In genomic region chr19:2072757-2073551, GRCh38 we compare ENCODE assay signal across 22 cellular contexts. TPM values are rescaled to one million over a fixed set of nuclear protein-coding genes. Genes with fewer than 3 reads are reported as not detected.
DNase-seq lines count a peak whose midpoint lies in the region; ATAC-seq and TF ChIP-seq lines count a peak whose summit lies in the region.
"Had no signal": no experiment of that assay in that cellular context is flagged by ENCODE, and none has a peak within 500 bp of the region (broad histone marks: within the 10 kb centered on the region; RNA-seq: fewer than 3 reads in every experiment).

No MANE protein-coding gene starts in this region.

- no peak overlapping the region for H3K4me2 ChIP-seq in SK-N-SH
- H3K4me2 ChIP-seq in GM23338, result no peak overlapping the region
- H3K4me2 ChIP-seq: KMS-11 had no signal

- H4K20me1 ChIP-seq in SK-N-SH (ENCODE audit: insufficient read depth), result no peaks in the 10 kb centered on the region
- H4K20me1 ChIP-seq in GM23338 (replicated peaks; ENCODE audit: insufficient read depth), result no peaks in the 10 kb centered on the region

- CTCF ChIA-PET in SK-N-SH (lab: Yijun Ruan, JAX), result interaction anchor here (0.6 to 3.0 kb wide), 3 partner anchors 16 to 127 kb away, joined by 3 to 12 read pairs (median 3); no protein-coding TSS in a partner anchor
- CTCF ChIA-PET in Calu3 (lab: Charles Lee), result no interaction called here

- TF ChIP-seq CTCF in SK-N-SH (IDR thresholded peaks at IDR 0.05), result no peak
- TF ChIP-seq CTCF in GM23338 (conservative IDR thresholded peaks at IDR 0.05; ENCODE audit: low read depth in 2 of 2), result no peak
- no peak for TF ChIP-seq CTCF in natural killer cell (IDR thresholded peaks at IDR 0.05)
- TF ChIP-seq CTCF in Calu3 (IDR thresholded peaks at IDR 0.05; ENCODE audit: unreplicated experiment), result no peak

- H3K27me3 ChIP-seq in SK-N-SH (ENCODE audit: insufficient read depth) (no peaks in the 10 kb centered on the region), GM23338 (ENCODE audit: insufficient read depth) (no peaks in the 10 kb centered on the region), right cardiac atrium (ENCODE audit: control insufficient read depth, insufficient read depth) (no peaks in the 10 kb centered on the region)
- H3K27me3 ChIP-seq: cardiac muscle cell, esophagus squamous epithelium, upper lobe of left lung had no signal

- H2AFZ ChIP-seq in SK-N-SH (ENCODE audit: low read depth), result no peak overlapping the region
- no peak overlapping the region for H2AFZ ChIP-seq in GM23338

- DNase-seq in SK-N-SH (peak; percentile 6), GM23338 (ENCODE audit: low spot score) (no peak), natural killer cell (no peak), Calu3 (no peak), amniotic stem cell (lab: John Stamatoyannopoulos, UW) (no peak), right cardiac atrium (no peak)
- no peak for DNase-seq in activated naive CD4-positive, alpha-beta T cell treated with anti-CD3 and anti-CD28 coated beads, Interleukin-2, amount 50 U/mL, for 72 hours (ENCODE audit: low spot score in 2 of 2)
- DNase-seq: esophagus squamous epithelium; H9; head of caudate nucleus; NCI-H1092; NCI-H69; stimulated activated CD4-positive, alpha-beta T cell treated with anti-CD3 and anti-CD28 coated beads, Interleukin-12 subunit alpha, Interleukin-12 subunit beta, amount 100 ng/mL, for 4 hours; WERI-Rb-1 had no signal

- H3K79me2 ChIP-seq in SK-N-SH (ENCODE audit: insufficient read depth), result no peaks in the 10 kb centered on the region
- no peaks in the 10 kb centered on the region for H3K79me2 ChIP-seq in GM23338 (replicated peaks; ENCODE audit: insufficient read depth)

- no peak overlapping the region; the same call in 2 of the 3 replicates for H3K4me3 Mint-ChIP-seq in GM23338
- no peak overlapping the region for H3K4me3 Mint-ChIP-seq in natural killer cell
- H3K4me3 Mint-ChIP-seq in Calu3 (ENCODE audit: low read depth, unreplicated experiment), result no peak overlapping the region
- H3K4me3 Mint-ChIP-seq: H9, nephron had no signal

- H3K27ac ChIP-seq in SK-N-SH (ENCODE audit: low read depth in 2 of 2, low read length in 1 of 2), result no peak overlapping the region
- H3K27ac ChIP-seq in GM23338 (ENCODE audit: low read depth), result 0 out of 2 replicates have a peak overlapping the region, but pooled peaks have one; percentile 50
- no peak overlapping the region for H3K27ac ChIP-seq in right cardiac atrium (ENCODE audit: low read length)
- H3K27ac ChIP-seq: 22Rv1, cardiac muscle cell, KMS-11, WERI-Rb-1 had no signal

- H3K9me2 ChIP-seq in SK-N-SH (no peaks in the 10 kb centered on the region), GM23338 (ENCODE audit: insufficient read depth) (no peaks in the 10 kb centered on the region)

- no peak for TF ChIP-seq RAD21 in SK-N-SH (IDR thresholded peaks at IDR 0.05; ENCODE audit: low read length)

- no peaks in the 10 kb centered on the region for H3K4me1 Mint-ChIP-seq in GM23338
- peaks cover 18 to 50% of the 10 kb centered on the region in 2 donors for H3K4me1 Mint-ChIP-seq in natural killer cell
- no peaks in the 10 kb centered on the region for H3K4me1 Mint-ChIP-seq in Calu3 (ENCODE audit: low read depth, unreplicated experiment)
- H3K4me1 Mint-ChIP-seq: nephron had no signal

- H3K36me3 ChIP-seq in SK-N-SH (replicated peaks in 1 of 2; ENCODE audit: control insufficient read depth in 1 of 2, insufficient read depth in 2 of 2, low read length in 1 of 2), result peaks cover 15 to 21% of the 10 kb centered on the region in 2 experiments
- no peaks in the 10 kb centered on the region; the same call in 1 of the 2 replicates for H3K36me3 ChIP-seq in GM23338 (ENCODE audit: insufficient read depth)

- H3K9me3 ChIP-seq in SK-N-SH, result no peaks in the 10 kb centered on the region
- no peaks in the 10 kb centered on the region for H3K9me3 ChIP-seq in right cardiac atrium (ENCODE audit: control insufficient read depth, low read length)
- H3K9me3 ChIP-seq: esophagus squamous epithelium, upper lobe of left lung had no signal

- BruUV-seq in Calu3 (replicated peaks; lab: Mats Ljungman, UMichigan), result no TSS peak

- POLR2A ChIA-PET in SK-N-SH (lab: Yijun Ruan, JAX), result interaction anchor here (0.5 kb wide), 1 partner anchor 197 kb away, joined by 3 read pairs; no protein-coding TSS in a partner anchor

- TF ChIP-seq EP300 in SK-N-SH (IDR thresholded peaks at IDR 0.05; ENCODE audit: borderline replicate concordance in 1 of 2, low read depth in 1 of 2, low read length in 1 of 2), result no peak

- intact Hi-C loops in natural killer cell (cut with micrococcal nuclease), result no loop called here
- intact Hi-C loops in Calu3 (cut with micrococcal nuclease; ENCODE audit: unreplicated experiment), result no loop called here
- intact Hi-C loops in right cardiac atrium (cut with DNase I), result loop anchor here in 3 of 4 donors (5.0 to 10.0 kb wide), 3 partner anchors 56 to 208 kb away; partner anchors contain the start of genes BTBD2 (in 1 of the 3) and KLF16 (in 1 of the 3)

- H3K36me3 Mint-ChIP-seq in GM23338 (ENCODE audit: low read depth) (peaks cover 5% of the 10 kb centered on the region; the same call in 2 of the 3 replicates), natural killer cell (peaks cover 9% of the 10 kb centered on the region), Calu3 (ENCODE audit: insufficient read depth, unreplicated experiment) (peaks cover 17% of the 10 kb centered on the region)
- peaks cover 18 to 30% of the 10 kb centered on the region in 2 donors for H3K36me3 Mint-ChIP-seq in activated naive CD4-positive, alpha-beta T cell treated with anti-CD3 and anti-CD28 coated beads, Interleukin-2, amount 50 U/mL, for 72 hours

- ATAC-seq in SK-N-SH treated with all-trans-retinoic acid at 6 μM for 48 hours (no peak), GM23338 (no peak), natural killer cell (no peak), right cardiac atrium (no peak)
- no peak for ATAC-seq in activated naive CD4-positive, alpha-beta T cell treated with anti-CD3 and anti-CD28 coated beads, Interleukin-2, amount 50 U/mL, for 72 hours
- ATAC-seq: Panc1 had no signal

- H3K4me3 ChIP-seq in SK-N-SH (ENCODE audit: low read depth in 2 of 2, low read length in 1 of 2), result no peak overlapping the region
- no peak overlapping the region for H3K4me3 ChIP-seq in GM23338
- no peak overlapping the region for H3K4me3 ChIP-seq in right cardiac atrium (ENCODE audit: low read length)
- H3K4me3 ChIP-seq: cardiac muscle cell, esophagus squamous epithelium, lung, upper lobe of left lung had no signal

- peaks cover 17% of the 10 kb centered on the region for H3K27me3 Mint-ChIP-seq in GM23338 (ENCODE audit: insufficient read depth, low read depth, poor library complexity)
- H3K27me3 Mint-ChIP-seq in natural killer cell (ENCODE audit: low read depth in 2 of 2), result no peaks in the 10 kb centered on the region
- H3K27me3 Mint-ChIP-seq in Calu3 (ENCODE audit: unreplicated experiment), result no peaks in the 10 kb centered on the region

- H3K27ac Mint-ChIP-seq in GM23338 (0 out of 2 replicates have a peak overlapping the region, but pooled peaks have one; percentile 36), natural killer cell (peak overlapping the region; percentile 82), Calu3 (ENCODE audit: unreplicated experiment) (no peak overlapping the region)
- peak overlapping the region; percentile 42 to 77 for H3K27ac Mint-ChIP-seq in activated naive CD4-positive, alpha-beta T cell treated with anti-CD3 and anti-CD28 coated beads, Interleukin-2, amount 50 U/mL, for 72 hours
- H3K27ac Mint-ChIP-seq: nephron had no signal

- H3K9ac ChIP-seq in SK-N-SH, result no peak overlapping the region
- H3K9ac ChIP-seq: KMS-11 had no signal

- H3K4me1 ChIP-seq in SK-N-SH (ENCODE audit: control insufficient read depth in 1 of 2, insufficient read depth in 2 of 2, low read depth in 1 of 2, low read length in 1 of 2), result no peaks in the 10 kb centered on the region
- no peaks in the 10 kb centered on the region for H3K4me1 ChIP-seq in GM23338 (ENCODE audit: insufficient read depth)
- H3K4me1 ChIP-seq in right cardiac atrium (ENCODE audit: control insufficient read depth, insufficient read depth, low read length), result no peaks in the 10 kb centered on the region

- peaks cover 8% of the 10 kb centered on the region for H3F3A ChIP-seq in SK-N-SH (replicated peaks; ENCODE audit: insufficient read depth)
- H3F3A ChIP-seq in GM23338 (replicated peaks; ENCODE audit: low read depth), result no peaks in the 10 kb centered on the region

- WGBS in SK-N-SH (ENCODE audit: low lambda C conversion rate), result 95% methylated on average over 21 of the region's 32 CpGs
- WGBS in right cardiac atrium, result 87% methylated on average over 32 of the region's 32 CpGs

- no peaks in the 10 kb centered on the region for H3K9me3 Mint-ChIP-seq in GM23338
- H3K9me3 Mint-ChIP-seq in activated naive CD4-positive, alpha-beta T cell treated with anti-CD3 and anti-CD28 coated beads, Interleukin-2, amount 50 U/mL, for 72 hours, result no peaks in the 10 kb centered on the region
- no peaks in the 10 kb centered on the region for H3K9me3 Mint-ChIP-seq in natural killer cell
- no peaks in the 10 kb centered on the region for H3K9me3 Mint-ChIP-seq in Calu3 (ENCODE audit: low read depth, unreplicated experiment)
- H3K9me3 Mint-ChIP-seq: H9, nephron had no signal

RNA-seq across cellular contexts. Expression of gene MKNK2, which starts 21.9 kb away (rescaled TPM):
- 58.9 and 65.4 TPM in 2 replicates for polyA plus RNA-seq in SK-N-SH (2012; rRNA removed)
- 32.5 and 45.8 TPM in 2 replicates for polyA plus RNA-seq in SK-N-SH (2012; cell fraction: cytosol; rRNA removed)
- polyA plus RNA-seq in SK-N-SH (2012; cell fraction: nucleus; rRNA removed), result 109 and 141 TPM in 2 replicates
- total RNA-seq in GM23338 (2014; rRNA removed; shearing (Covaris generic)), result 123 and 159 TPM in 2 replicates
- polyA plus RNA-seq in GM23338 (2016; fragmentation: Nextera tagmentation; extraction: Ambion mirVana), result 71.0 and 106 TPM in 2 replicates
- 100 to 1,000 TPM; 211 to 261 TPM for total RNA-seq in activated naive CD4-positive, alpha-beta T cell treated with anti-CD3 and anti-CD28 coated beads, Interleukin-2, amount 50 U/mL, for 72 hours
- total RNA-seq in natural killer cell, result 100 to 1,000 TPM; 259 to 389 (median 322) TPM
- 96.0 and 99.7 TPM in 2 replicates for total RNA-seq in Calu3 (2022)
- total RNA-seq in right cardiac atrium, result 100 to 1,000 TPM in 3 of 4 donors, 10 to 100 TPM in 1; 96.9 to 151 (median 122) TPM
- 75.9 TPM for polyA plus RNA-seq in right cardiac atrium

RNA-seq across cellular contexts. Expression of gene MOB3A, which starts 23.2 kb away (rescaled TPM):
- polyA plus RNA-seq in SK-N-SH (2012; rRNA removed) (21.4 and 24.1 TPM in 2 replicates), GM23338 (2016; fragmentation: Nextera tagmentation; extraction: Ambion mirVana) (2.9 TPM in 2 replicates), right cardiac atrium (9.5 TPM)
- polyA plus RNA-seq in SK-N-SH (2012; cell fraction: cytosol; rRNA removed), result 10.3 and 14.6 TPM in 2 replicates
- polyA plus RNA-seq in SK-N-SH (2012; cell fraction: nucleus; rRNA removed), result 18.1 and 18.8 TPM in 2 replicates
- total RNA-seq in GM23338 (2014; rRNA removed; shearing (Covaris generic)), result 5.9 and 9.4 TPM in 2 replicates
- 100 to 1,000 TPM in 1 of 2 donors, 10 to 100 TPM in 1; 91.8 to 183 TPM for total RNA-seq in activated naive CD4-positive, alpha-beta T cell treated with anti-CD3 and anti-CD28 coated beads, Interleukin-2, amount 50 U/mL, for 72 hours
- total RNA-seq in natural killer cell (100 to 1,000 TPM; 239 to 314 (median 246) TPM), Calu3 (2022) (13.7 and 15.8 TPM in 2 replicates), right cardiac atrium (10 to 100 TPM; 20.9 to 27.0 (median 21.8) TPM)

RNA-seq across cellular contexts. Expression of gene IZUMO4, which starts 23.8 kb away (rescaled TPM):
- polyA plus RNA-seq in SK-N-SH (2012; rRNA removed) (4.6 and 10.3 TPM in 2 replicates), GM23338 (2016; fragmentation: Nextera tagmentation; extraction: Ambion mirVana) (0.57 and 0.82 TPM in 2 replicates), right cardiac atrium (2.7 TPM)
- polyA plus RNA-seq in SK-N-SH (2012; cell fraction: cytosol; rRNA removed), result 1.0 and 1.1 TPM in 2 replicates
- polyA plus RNA-seq in SK-N-SH (2012; cell fraction: nucleus; rRNA removed), result 72.7 and 86.9 TPM in 2 replicates
- 2.2 and 2.6 TPM in 2 replicates for total RNA-seq in GM23338 (2014; rRNA removed; shearing (Covaris generic))
- 100 to 1,000 TPM in 1 of 2 donors, 10 to 100 TPM in 1; 29.7 to 105 TPM for total RNA-seq in activated naive CD4-positive, alpha-beta T cell treated with anti-CD3 and anti-CD28 coated beads, Interleukin-2, amount 50 U/mL, for 72 hours
- total RNA-seq in natural killer cell (1 to 10 TPM; 3.3 to 7.6 (median 7.1) TPM), Calu3 (2022) (2.7 and 2.8 TPM in 2 replicates), right cardiac atrium (1 to 10 TPM; 1.1 to 3.3 (median 2.3) TPM)

RNA-seq across cellular contexts. Expression of gene BTBD2, which starts 57.4 kb away (rescaled TPM):
- polyA plus RNA-seq in SK-N-SH (2012; rRNA removed) (54.4 and 66.8 TPM in 2 replicates), GM23338 (2016; fragmentation: Nextera tagmentation; extraction: Ambion mirVana) (23.8 and 27.2 TPM in 2 replicates), right cardiac atrium (39.3 TPM)
- polyA plus RNA-seq in SK-N-SH (2012; cell fraction: cytosol; rRNA removed), result 21.2 and 45.9 TPM in 2 replicates
- 64.3 and 71.6 TPM in 2 replicates for polyA plus RNA-seq in SK-N-SH (2012; cell fraction: nucleus; rRNA removed)
- 106 and 130 TPM in 2 replicates for total RNA-seq in GM23338 (2014; rRNA removed; shearing (Covaris generic))
- 10 to 100 TPM; 24.6 to 60.8 TPM for total RNA-seq in activated naive CD4-positive, alpha-beta T cell treated with anti-CD3 and anti-CD28 coated beads, Interleukin-2, amount 50 U/mL, for 72 hours
- total RNA-seq in natural killer cell (10 to 100 TPM; 47.6 to 57.0 (median 53.4) TPM), Calu3 (2022) (65.3 and 72.3 TPM in 2 replicates), right cardiac atrium (10 to 100 TPM; 52.7 to 68.4 (median 62.2) TPM)

Comparison
In these comparisons a context has a peak if more than half of its experiments do, and no peak if none do; other contexts are left out.
1. intact Hi-C loops: an anchor here in right cardiac atrium (5.0 to 10.0 kb wide); none called in natural killer cell and Calu3.